In the genomic region with DNA sequence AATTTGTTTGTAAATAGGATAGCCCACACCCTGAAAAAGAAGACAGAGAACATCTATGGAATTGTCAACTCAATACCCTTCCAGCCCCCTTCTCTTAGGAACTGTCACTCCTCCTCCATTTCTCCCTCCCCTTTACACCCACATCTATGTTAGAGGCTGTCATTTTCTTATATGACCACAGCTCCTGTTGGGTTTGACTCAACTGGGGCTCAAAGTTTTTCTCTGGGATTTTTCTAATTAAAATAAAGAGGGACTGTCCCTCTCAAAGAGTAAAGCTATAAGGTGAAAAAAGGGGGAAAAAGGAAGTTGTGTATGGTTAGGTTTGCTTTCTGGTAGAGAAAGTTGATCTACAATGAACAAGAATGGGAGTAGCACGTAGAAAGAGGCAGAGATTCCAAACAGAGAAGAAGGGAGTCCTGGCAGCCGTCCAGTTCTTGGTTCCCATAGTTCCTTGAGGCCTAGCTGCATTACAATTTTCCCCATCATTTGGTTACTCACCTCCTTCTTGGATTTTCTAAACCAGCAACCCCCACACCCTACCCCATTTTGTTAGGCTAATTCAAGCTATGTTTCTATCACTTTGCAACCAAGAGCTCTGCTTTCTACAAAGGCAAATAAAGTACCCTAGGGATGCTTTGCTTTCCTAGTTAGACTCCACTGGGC, we compare ENCODE assay signal across 1 cellular context.
TF ChIP-seq lines count a peak whose summit lies in the region.

No MANE protein-coding gene starts in this region.

TF ChIP-seq in SK-N-SH treated with all-trans-retinoic acid at 6 μM for 48 hours, 23 proteins besides CTCF, POLR2A, EP300 and RAD21 (continued from another document):
- TF ChIP-seq TOX (CRISPR knock-in tag; IDR thresholded peaks at IDR 0.05; ENCODE audit: borderline replicate concordance): no peak
- no peak for TF ChIP-seq ZNF565 (CRISPR knock-in tag; conservative IDR thresholded peaks at IDR 0.05; ENCODE audit: low read depth)
- TF ChIP-seq ZNF8 (CRISPR knock-in tag; IDR thresholded peaks at IDR 0.05): no peak
- no peak for TF ChIP-seq TCF4 (CRISPR knock-in tag; IDR thresholded peaks at IDR 0.05; ENCODE audit: borderline replicate concordance)
